25 cellular contexts compared by ENCODE assay signal in genomic region chr21:41398251-41398650, GRCh38.
"Had no signal": no experiment of that assay in that cellular context is flagged by ENCODE, and none has a peak within 500 bp of the region (broad histone marks: within the 10 kb centered on the region; RNA-seq: fewer than 3 reads in every experiment).

No MANE protein-coding gene starts in this region.

- H3K27me3 Mint-ChIP-seq: naive thymus-derived CD4-positive, alpha-beta T cell; natural killer cell treated with Interleukin-12 subunit alpha and Interleukin-12 subunit beta and Interleukin-15 and Interleukin-18, amount 100 ng/mL, for 72 hours; stimulated activated naive CD8-positive, alpha-beta T cell treated with anti-CD3 and anti-CD28 coated beads, Interleukin-15, Interleukin-2, amounts not matched to agents 100 ng/mL and 50 ng/mL, for 24 hours had no signal

- H3K9me3 Mint-ChIP-seq: mesothelial cell of epicardium; naive thymus-derived CD4-positive, alpha-beta T cell; natural killer cell treated with Interleukin-12 subunit alpha and Interleukin-12 subunit beta and Interleukin-15 and Interleukin-18, amount 100 ng/mL, for 72 hours; stimulated activated effector memory CD8-positive, alpha-beta T cell treated with anti-CD3 and anti-CD28 coated beads, Interleukin-12 subunit alpha, Interleukin-12 subunit beta, amount 100 ng/mL, for 72 hours; stimulated activated naive CD8-positive, alpha-beta T cell treated with anti-CD3 and anti-CD28 coated beads, Interleukin-15, Interleukin-2, amounts not matched to agents 100 ng/mL and 50 ng/mL, for 24 hours had no signal

- H3K4me1 ChIP-seq: left ventricle myocardium inferior, pancreas, prostate gland, sigmoid colon, tibial nerve, uterus had no signal

- H3K27ac Mint-ChIP-seq: mesothelial cell of epicardium; natural killer cell treated with Interleukin-12 subunit alpha and Interleukin-12 subunit beta and Interleukin-15 and Interleukin-18, amount 100 ng/mL, for 72 hours; stimulated activated effector memory CD8-positive, alpha-beta T cell treated with anti-CD3 and anti-CD28 coated beads, Interleukin-12 subunit alpha, Interleukin-12 subunit beta, amount 100 ng/mL, for 72 hours; stimulated activated naive CD8-positive, alpha-beta T cell treated with anti-CD3 and anti-CD28 coated beads, Interleukin-15, Interleukin-2, amounts not matched to agents 100 ng/mL and 50 ng/mL, for 24 hours; type B pancreatic cell had no signal

- H3K36me3 ChIP-seq: pancreas, prostate gland, sigmoid colon, uterus had no signal

- DNase-seq: islet precursor cell; left ventricle myocardium inferior; mesendoderm; mucosa of descending colon; naive thymus-derived CD4-positive, alpha-beta T cell; nucleus accumbens; pancreas; retina; right cardiac atrium; sigmoid colon; small intestine; spleen; stimulated activated CD4-positive, alpha-beta T cell treated with anti-CD3 and anti-CD28 coated beads, Interleukin-4, amount 100 ng/mL, for 24 hours; stimulated activated naive CD4-positive, alpha-beta T cell; uterus had no signal

- H3K27ac ChIP-seq: left ventricle myocardium inferior, pancreas, prostate gland, sigmoid colon, suprapubic skin, thoracic aorta, tibial nerve, uterus had no signal

- H3K4me3 ChIP-seq: left ventricle myocardium inferior, lung, mucosa of descending colon, pancreas, prostate gland, sigmoid colon, spleen, suprapubic skin, thoracic aorta, tibial nerve, uterus had no signal

- H3K9me3 ChIP-seq: left ventricle myocardium inferior, mucosa of descending colon, pancreas, prostate gland, sigmoid colon, spleen, suprapubic skin, thoracic aorta, tibial nerve, uterus had no signal

- H3K27me3 ChIP-seq: pancreas, sigmoid colon, spleen, suprapubic skin, tibial nerve, uterus had no signal

- H3K4me1 Mint-ChIP-seq: mesothelial cell of epicardium; stimulated activated effector memory CD8-positive, alpha-beta T cell treated with anti-CD3 and anti-CD28 coated beads, Interleukin-12 subunit alpha, Interleukin-12 subunit beta, amount 100 ng/mL, for 72 hours had no signal

- H3K36me3 Mint-ChIP-seq: mesothelial cell of epicardium, type B pancreatic cell had no signal

- H3K4me3 Mint-ChIP-seq: mesothelial cell of epicardium; naive thymus-derived CD4-positive, alpha-beta T cell; natural killer cell treated with Interleukin-12 subunit alpha and Interleukin-12 subunit beta and Interleukin-15 and Interleukin-18, amount 100 ng/mL, for 72 hours; stimulated activated effector memory CD8-positive, alpha-beta T cell treated with anti-CD3 and anti-CD28 coated beads, Interleukin-12 subunit alpha, Interleukin-12 subunit beta, amount 100 ng/mL, for 72 hours; stimulated activated naive CD8-positive, alpha-beta T cell treated with anti-CD3 and anti-CD28 coated beads, Interleukin-15, Interleukin-2, amounts not matched to agents 100 ng/mL and 50 ng/mL, for 24 hours; type B pancreatic cell had no signal
